In the genomic region with DNA sequence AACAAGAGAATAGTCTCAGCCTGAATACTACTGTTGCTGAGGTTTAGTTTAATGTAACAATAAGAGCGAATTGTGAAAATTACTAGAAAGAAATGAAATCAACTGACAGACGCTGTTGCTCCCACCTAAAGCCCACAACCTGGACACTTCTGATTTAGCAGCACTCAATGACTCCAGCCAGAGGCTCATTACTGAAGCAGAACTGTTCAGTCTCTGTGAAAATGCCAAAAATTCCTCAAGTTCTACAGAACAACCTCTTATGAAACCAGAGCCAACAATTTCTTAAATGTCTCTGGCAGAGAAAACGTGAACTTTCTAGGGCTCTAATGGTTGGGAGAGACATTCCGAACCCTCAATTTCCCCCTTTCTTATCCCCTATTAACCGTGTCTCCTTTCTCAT, we compare ENCODE assay signal across 25 cellular contexts. TPM values are rescaled to one million over a fixed set of nuclear protein-coding genes. Genes with fewer than 3 reads are reported as not detected.
DNase-seq lines count a peak whose midpoint lies in the region; ATAC-seq and TF ChIP-seq lines count a peak whose summit lies in the region.
"Had no signal": no experiment of that assay in that cellular context is flagged by ENCODE, and none has a peak within 500 bp of the region (broad histone marks: within the 10 kb centered on the region; RNA-seq: fewer than 3 reads in every experiment).

No MANE protein-coding gene starts in this region.

- BruUV-seq in MCF 10A (replicated peaks; lab: Mats Ljungman, UMichigan) (no TSS peak), A673 (replicated peaks; lab: Mats Ljungman, UMichigan) (no TSS peak)

- intact Hi-C loops in MCF 10A (cut with micrococcal nuclease): no loop called here
- intact Hi-C loops in heart left ventricle (cut with DNase I): loop anchor here in 1 of 10 donors (10.0 kb wide), 1 partner anchor 311 kb away; the partner anchor contains the start of gene SLC12A3
- intact Hi-C loops in A673 (cut with micrococcal nuclease; ENCODE audit: unreplicated experiment): no loop called here

- H3K4me3 ChIP-seq in fibroblast of pulmonary artery (replicated peaks; ENCODE audit: low read depth, low read length) (no peak overlapping the region), heart left ventricle (no peak overlapping the region), A673 (ENCODE audit: low read depth, low read length, poor library complexity, severe bottlenecking) (no peak overlapping the region)
- H3K4me3 ChIP-seq: ascending aorta, HAP-1, prostate gland had no signal

- no peaks in the 10 kb centered on the region for H3K4me1 Mint-ChIP-seq in activated T-helper 17 cell treated with anti-CD3 and anti-CD28 coated beads, Interleukin-2, amount 50 U/mL, for 72 hours
- H3K4me1 Mint-ChIP-seq in osteocyte (ENCODE audit: unreplicated experiment) (peaks cover 29% of the 10 kb centered on the region), MCF 10A (ENCODE audit: insufficient read depth, unreplicated experiment) (no peaks in the 10 kb centered on the region), endothelial cell (ENCODE audit: unreplicated experiment) (no peaks in the 10 kb centered on the region)

- 90 to 92% (median 91%) methylated on average over 5 of the region's 5 CpGs for WGBS in heart left ventricle, 4 donors

- POLR2A ChIA-PET in MCF 10A (lab: Yijun Ruan, JAX): interaction anchor here (2.5 kb wide), 1 partner anchor 9 kb away, joined by 24 read pairs; the partner anchor contains the start of genes PSME3IP1 and RSPRY1
- POLR2A ChIA-PET in A673 (lab: Charles Lee; ENCODE audit: low non-redundant PET): no interaction called here

- DNase-seq in AG20443 (ENCODE audit: low spot score) (peak; percentile 44), fibroblast of pulmonary artery (ENCODE audit: low read depth) (peak; percentile 33), osteocyte (ENCODE audit: extremely low spot score, unreplicated experiment) (no peak), MCF 10A (ENCODE audit: unreplicated experiment) (no peak), heart left ventricle (no peak), A673 (ENCODE audit: low spot score) (no peak), endothelial cell (ENCODE audit: low spot score) (no peak)
- DNase-seq: activated CD4-positive, alpha-beta memory T cell treated with anti-CD3 and anti-CD28 coated beads, Interleukin-2, amount 10 ng/mL, durations not matched to agents 7 days and 5 days; activated CD4-positive, CD25-positive, alpha-beta regulatory T cell treated with anti-CD3 and anti-CD28 coated beads, Interleukin-2, amount 50 U/mL, for 72 hours; activated CD8-positive, alpha-beta memory T cell treated with anti-CD3 and anti-CD28 coated beads, Interleukin-2, amount 50 U/mL, for 48 hours; BE2C; left colon; mesenchymal stem cell; NCI-H1105 treated with DMSO at 0.1 percent for 48 hours; NCI-H2081; NCI-H774; stimulated activated naive CD8-positive, alpha-beta T cell treated with anti-CD3 and anti-CD28 coated beads, Interleukin-15, Interleukin-2, amounts not matched to agents 100 U/mL and 50 U/mL, for 24 hours; T-cell had no signal

- no peak for TF ChIP-seq POLR2A in heart left ventricle (IDR thresholded peaks at IDR 0.05)

- H3K27me3 Mint-ChIP-seq in activated T-helper 17 cell treated with anti-CD3 and anti-CD28 coated beads, Interleukin-2, amount 50 U/mL, for 72 hours: no peaks in the 10 kb centered on the region
- H3K27me3 Mint-ChIP-seq in osteocyte (ENCODE audit: unreplicated experiment) (no peaks in the 10 kb centered on the region), MCF 10A (ENCODE audit: insufficient read depth, unreplicated experiment) (no peaks in the 10 kb centered on the region), endothelial cell (ENCODE audit: unreplicated experiment) (no peaks in the 10 kb centered on the region)
- H3K27me3 Mint-ChIP-seq: activated CD4-positive, alpha-beta memory T cell treated with anti-CD3 and anti-CD28 coated beads, Interleukin-2, amount 10 ng/mL, durations not matched to agents 7 days and 5 days; activated naive CD4-positive, alpha-beta T cell treated with anti-CD3 and anti-CD28 coated beads, Interleukin-2, amount 50 U/mL, for 24 hours; central memory CD8-positive, alpha-beta T cell; T-cell had no signal

- H3K27ac ChIP-seq in heart left ventricle (no peak overlapping the region), A673 (ENCODE audit: low read depth, low read length, poor library complexity, severe bottlenecking) (no peak overlapping the region)
- H3K27ac ChIP-seq: ascending aorta, neutrophil, prostate gland had no signal

- no peaks in the 10 kb centered on the region for H3K9me3 ChIP-seq in heart left ventricle
- no peaks in the 10 kb centered on the region for H3K9me3 ChIP-seq in A673 (ENCODE audit: low read depth, low read length, poor library complexity, severe bottlenecking)
- H3K9me3 ChIP-seq: ascending aorta, BE2C, HAP-1, neutrophil, prostate gland had no signal

- no peaks in the 10 kb centered on the region for H3K9me3 Mint-ChIP-seq in activated T-helper 17 cell treated with anti-CD3 and anti-CD28 coated beads, Interleukin-2, amount 50 U/mL, for 72 hours
- no peaks in the 10 kb centered on the region for H3K9me3 Mint-ChIP-seq in osteocyte (ENCODE audit: unreplicated experiment)
- H3K9me3 Mint-ChIP-seq in MCF 10A (ENCODE audit: unreplicated experiment): no peaks in the 10 kb centered on the region
- H3K9me3 Mint-ChIP-seq in endothelial cell (ENCODE audit: unreplicated experiment): no peaks in the 10 kb centered on the region
- H3K9me3 Mint-ChIP-seq: activated CD4-positive, alpha-beta memory T cell treated with anti-CD3 and anti-CD28 coated beads, Interleukin-2, amount 10 ng/mL, durations not matched to agents 7 days and 5 days; activated naive CD4-positive, alpha-beta T cell treated with anti-CD3 and anti-CD28 coated beads, Interleukin-2, amount 50 U/mL, for 24 hours; central memory CD8-positive, alpha-beta T cell; T-cell had no signal

- H3K4me1 ChIP-seq in heart left ventricle (peaks cover 0 to 18% (median 6%) of the 10 kb centered on the region in 12 donors), A673 (ENCODE audit: insufficient read depth, low read length, poor library complexity, severe bottlenecking) (peaks cover 14% of the 10 kb centered on the region)
- H3K4me1 ChIP-seq: ascending aorta had no signal

- no peak overlapping the region for H3K4me3 Mint-ChIP-seq in activated T-helper 17 cell treated with anti-CD3 and anti-CD28 coated beads, Interleukin-2, amount 50 U/mL, for 72 hours
- H3K4me3 Mint-ChIP-seq in osteocyte (ENCODE audit: unreplicated experiment): no peak overlapping the region
- H3K4me3 Mint-ChIP-seq in MCF 10A (ENCODE audit: unreplicated experiment): no peak overlapping the region
- H3K4me3 Mint-ChIP-seq in endothelial cell (ENCODE audit: unreplicated experiment): no peak overlapping the region
- H3K4me3 Mint-ChIP-seq: activated CD4-positive, alpha-beta memory T cell treated with anti-CD3 and anti-CD28 coated beads, Interleukin-2, amount 10 ng/mL, durations not matched to agents 7 days and 5 days; activated naive CD4-positive, alpha-beta T cell treated with anti-CD3 and anti-CD28 coated beads, Interleukin-2, amount 50 U/mL, for 24 hours; central memory CD8-positive, alpha-beta T cell; T-cell had no signal

- CTCF ChIA-PET in MCF 10A (lab: Yijun Ruan, JAX) (interaction anchor here (0.7 to 2.0 kb wide), 2 partner anchors 83 to 91 kb away, joined by 4 to 8 read pairs; partner anchors contain the start of gene CPNE2), A673 (lab: Charles Lee) (interaction anchor here (0.6 kb wide), 1 partner anchor 216 kb away, joined by 5 read pairs; no protein-coding TSS in a partner anchor)

- H3K27me3 ChIP-seq in heart left ventricle (no peaks in the 10 kb centered on the region), A673 (replicated peaks; ENCODE audit: insufficient read depth, low read depth, low read length, poor library complexity) (no peaks in the 10 kb centered on the region)
- H3K27me3 ChIP-seq: ascending aorta, BE2C, neutrophil had no signal

- H3K27ac Mint-ChIP-seq in activated T-helper 17 cell treated with anti-CD3 and anti-CD28 coated beads, Interleukin-2, amount 50 U/mL, for 72 hours: peak overlapping the region; percentile 12
- peak overlapping the region; percentile 2 for H3K27ac Mint-ChIP-seq in osteocyte (ENCODE audit: unreplicated experiment)
- no peak overlapping the region for H3K27ac Mint-ChIP-seq in MCF 10A (ENCODE audit: low read depth, unreplicated experiment)
- no peak overlapping the region for H3K27ac Mint-ChIP-seq in endothelial cell (ENCODE audit: unreplicated experiment)
- H3K27ac Mint-ChIP-seq: activated CD4-positive, alpha-beta memory T cell treated with anti-CD3 and anti-CD28 coated beads, Interleukin-2, amount 10 ng/mL, durations not matched to agents 7 days and 5 days; activated naive CD4-positive, alpha-beta T cell treated with anti-CD3 and anti-CD28 coated beads, Interleukin-2, amount 50 U/mL, for 24 hours; T-cell had no signal

- ATAC-seq in activated T-helper 17 cell treated with anti-CD3 and anti-CD28 coated beads, Interleukin-2, amount 50 U/mL, for 72 hours (replicated peaks): no peak
- ATAC-seq in heart left ventricle: no peak
- ATAC-seq: left colon; stimulated activated naive CD8-positive, alpha-beta T cell treated with anti-CD3 and anti-CD28 coated beads, Interleukin-15, Interleukin-2, amounts not matched to agents 100 U/mL and 50 U/mL, for 24 hours; T-cell had no signal

- H3K36me3 ChIP-seq in heart left ventricle (peaks cover 0 to 43% (median 31%) of the 10 kb centered on the region in 9 donors), A673 (ENCODE audit: insufficient read depth, low read length, poor library complexity, severe bottlenecking) (peaks cover 24% of the 10 kb centered on the region)

- H3K36me3 Mint-ChIP-seq in activated T-helper 17 cell treated with anti-CD3 and anti-CD28 coated beads, Interleukin-2, amount 50 U/mL, for 72 hours (ENCODE audit: low read depth): peaks cover 39% of the 10 kb centered on the region
- peaks cover 21% of the 10 kb centered on the region for H3K36me3 Mint-ChIP-seq in osteocyte (ENCODE audit: unreplicated experiment)
- H3K36me3 Mint-ChIP-seq in MCF 10A (ENCODE audit: insufficient read depth, unreplicated experiment): peaks cover 44% of the 10 kb centered on the region
- H3K36me3 Mint-ChIP-seq in endothelial cell (ENCODE audit: low read depth, unreplicated experiment): peaks cover 15% of the 10 kb centered on the region

- TF ChIP-seq CTCF in fibroblast of pulmonary artery (IDR thresholded peaks at IDR 0.05; ENCODE audit: low read length, missing control alignments): no peak
- TF ChIP-seq CTCF in osteocyte (IDR thresholded peaks at IDR 0.05): no peak
- TF ChIP-seq CTCF in MCF 10A (IDR thresholded peaks at IDR 0.05; ENCODE audit: unreplicated experiment): no peak
- TF ChIP-seq CTCF in heart left ventricle (IDR thresholded peaks at IDR 0.05): no peak
- no peak for TF ChIP-seq CTCF in A673 (conservative IDR thresholded peaks at IDR 0.05; ENCODE audit: low read depth, low read length)
- TF ChIP-seq CTCF in endothelial cell (IDR thresholded peaks at IDR 0.05; ENCODE audit: unreplicated experiment): no peak

RNA-seq across cellular contexts. Expression of gene PSME3IP1, which starts 9.9 kb away (rescaled TPM):
- 100 to 1,000 TPM in 1 of 2 donors, 10 to 100 TPM in 1; 79.0 to 103 TPM for total RNA-seq in activated T-helper 17 cell treated with anti-CD3 and anti-CD28 coated beads, Interleukin-2, amount 50 U/mL, for 72 hours
- total RNA-seq in osteocyte (81.2 and 83.1 TPM in 2 replicates), MCF 10A (2022) (100 and 107 TPM in 2 replicates), heart left ventricle (10 to 100 TPM; 48.8 to 71.9 (median 65.8) TPM), A673 (2021) (128 and 133 TPM in 2 replicates), endothelial cell (ENCODE audit: unreplicated experiment) (84.8 TPM)
- 10 to 100 TPM; 37.8 to 74.6 TPM for polyA plus RNA-seq in heart left ventricle

RNA-seq across cellular contexts. Expression of gene RSPRY1, which starts 10.2 kb away (rescaled TPM):
- total RNA-seq in activated T-helper 17 cell treated with anti-CD3 and anti-CD28 coated beads, Interleukin-2, amount 50 U/mL, for 72 hours: 10 to 100 TPM; 34.1 to 37.4 TPM
- total RNA-seq in osteocyte (49.3 and 50.8 TPM in 2 replicates), MCF 10A (2022) (55.9 and 62.0 TPM in 2 replicates), heart left ventricle (10 to 100 TPM; 13.4 to 22.9 (median 17.1) TPM), A673 (2021) (45.6 and 47.6 TPM in 2 replicates), endothelial cell (ENCODE audit: unreplicated experiment) (63.0 TPM)
- 10 to 100 TPM in 1 of 2 donors, 1 to 10 TPM in 1; 5.4 to 22.2 TPM for polyA plus RNA-seq in heart left ventricle

Comparison
In these comparisons a context has a peak if more than half of its experiments do, and no peak if none do; other contexts are left out.
1. DNase-seq: peak in AG20443 (single experiment) and fibroblast of pulmonary artery (single experiment); none in osteocyte (single experiment), MCF 10A (single experiment), heart left ventricle (0 of 5), A673 (single experiment) and endothelial cell (single experiment).
2. H3K27ac Mint-ChIP-seq: peak in activated T-helper 17 cell treated with anti-CD3 and anti-CD28 coated beads, Interleukin-2, amount 50 U/mL, for 72 hours (single experiment) and osteocyte (single experiment); none in MCF 10A (single experiment) and endothelial cell (single experiment).